ENCODE assay signal across 26 cellular contexts in the genomic region with DNA sequence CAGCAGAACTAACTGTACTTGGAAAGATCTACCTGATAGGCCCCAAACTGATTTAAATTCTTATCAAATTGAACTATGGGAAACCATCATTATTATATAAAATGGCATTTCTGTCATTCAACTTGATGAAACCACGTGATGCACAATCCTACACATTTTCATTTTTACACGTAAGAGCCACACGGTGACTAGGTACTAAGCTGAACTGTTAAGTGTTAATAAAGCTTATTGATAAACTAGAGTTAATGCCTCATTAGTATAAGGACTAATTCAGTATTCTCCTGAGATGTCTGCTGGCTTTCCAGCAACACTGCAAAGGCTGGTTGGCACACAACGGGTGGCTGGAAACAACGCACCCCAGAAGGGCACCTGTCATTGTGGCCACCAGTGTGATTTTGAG.
"Had no signal": no experiment of that assay in that cellular context is flagged by ENCODE, and none has a peak within 500 bp of the region (broad histone marks: within the 10 kb centered on the region; RNA-seq: fewer than 3 reads in every experiment).

No MANE protein-coding gene starts in this region.

- H3K9me3 Mint-ChIP-seq: IgD-negative memory B cell, T-cell had no signal

- H3K27ac Mint-ChIP-seq: IgD-negative memory B cell had no signal

- H3K9me3 ChIP-seq: SK-N-SH had no signal

- H3K4me3 Mint-ChIP-seq: T-cell had no signal

- H3K27me3 Mint-ChIP-seq: IgD-negative memory B cell, T-cell had no signal

- H3K9ac ChIP-seq: SK-N-SH had no signal

- H3K27ac ChIP-seq: HL-60, RWPE1 had no signal

- DNase-seq: Karpas-422; KG1; MM.1S; NCI-H1092 treated with DMSO at 0.1 percent for 48 hours; NCI-H1417; NCI-H1436 treated with DMSO at 0.1 percent for 48 hours; NCI-H1694 treated with DMSO at 0.1 percent for 48 hours; NCI-H1930; NCI-H2081; NCI-H2107; NCI-H226; NCI-H446; NCI-H510A; NCI-H524 treated with DMSO at 0.1 percent for 48 hours; NCI-H69; NCI-H774; NK-92 treated with Interleukin-12 subunit alpha and Interleukin-12 subunit beta, amount 100 ng/mL, for 24 hours; PC-3; SHP77; SK-N-SH; SW 1271; T-cell had no signal

- H3K4me2 ChIP-seq: SK-N-SH had no signal

- H3K36me3 Mint-ChIP-seq: T-cell had no signal

- ATAC-seq: Panc1, PC-3, T-cell had no signal
